Comparison of ENCODE assay signal across 15 cellular contexts in genomic region chr6:139520321-139520768, GRCh38.
A peak's percentile ranks its signal among the peaks of the same experiment; 100 is the strongest.
DNase-seq lines count a peak whose midpoint lies in the region; ATAC-seq and TF ChIP-seq lines count a peak whose summit lies in the region.
"Had no signal": no experiment of that assay in that cellular context is flagged by ENCODE, and none has a peak within 500 bp of the region (broad histone marks: within the 10 kb centered on the region; RNA-seq: fewer than 3 reads in every experiment).

No MANE protein-coding gene starts in this region.

- H3K4me1 ChIP-seq in mammary epithelial cell (ENCODE audit: insufficient read depth, low read length) = peaks cover 27% of the 10 kb centered on the region
- H3K4me1 ChIP-seq: BLaER1 had no signal

- no peaks in the 10 kb centered on the region for H4K20me1 ChIP-seq in mammary epithelial cell (ENCODE audit: insufficient read depth, low read length)
- H4K20me1 ChIP-seq: BLaER1 had no signal

- H3K9me3 ChIP-seq in mammary epithelial cell (replicated peaks; ENCODE audit: insufficient read depth, low read length) = no peaks in the 10 kb centered on the region
- H3K9me3 ChIP-seq: BLaER1, MG63, suprapubic skin had no signal

- no peak overlapping the region for H3K9ac ChIP-seq in mammary epithelial cell (ENCODE audit: insufficient read depth, low read length)
- H3K9ac ChIP-seq: BLaER1 had no signal

- DNase-seq in HCEC 1CT (peak; percentile 30), HT1080 (ENCODE audit: low read depth) (peak; percentile 19), mammary epithelial cell (peak; percentile 87), lung microvascular endothelial cell (ENCODE audit: low read depth in 2 of 2) (peak; percentile 67 to 69), NCI-H748 treated with DMSO at 0.1 percent for 48 hours (lab: John Stamatoyannopoulos, UW) (no peak), sciatic nerve (ENCODE audit: low spot score) (no peak)
- DNase-seq: activated CD8-positive, alpha-beta memory T cell treated with anti-CD3 and anti-CD28 coated beads, Interleukin-2, amount 50 U/mL, for 4 hours; DMS 273 treated with DMSO at 0.1 percent for 48 hours; islet precursor cell; MG63; NCI-H2029 treated with DMSO at 0.1 percent for 48 hours; stimulated activated CD4-positive, alpha-beta T cell treated with anti-CD3 and anti-CD28 coated beads, Interleukin-2, amount 100 ng/mL, for 24 hours had no signal

- peak overlapping the region; percentile 47 for H3K27ac ChIP-seq in mammary epithelial cell (ENCODE audit: insufficient read depth, low read depth, low read length)
- H3K27ac ChIP-seq: BLaER1, suprapubic skin had no signal

- no peak for ATAC-seq in GM21526 (IDR thresholded peaks at IDR 0.05; ENCODE audit: low FRiP score, unreplicated experiment)
- ATAC-seq in sciatic nerve = no peak

- no peaks in the 10 kb centered on the region for H3K27me3 ChIP-seq in mammary epithelial cell (ENCODE audit: insufficient read depth, low read length)
- H3K27me3 ChIP-seq: BLaER1, MG63, suprapubic skin had no signal

- in situ Hi-C loops in mammary epithelial cell (cut with MboI; ENCODE audit: low sequenced_read_pairs in 2 of 2) = no loop called here

- no TSS peak for BruUV-seq in mammary epithelial cell (replicated peaks; lab: Mats Ljungman, UMichigan)

- dilution Hi-C loops in mammary epithelial cell (cut with HindIII; ENCODE audit: low sequenced_read_pairs) = no loop called here

- no peak overlapping the region for H3K4me3 ChIP-seq in mammary epithelial cell (replicated peaks in 1 of 3; ENCODE audit: insufficient read depth in 1 of 3, low read depth in 2 of 3, low read length in 3 of 3)
- H3K4me3 ChIP-seq: BLaER1, MG63, suprapubic skin had no signal

- 66% methylated on average over 3 of the region's 3 CpGs for WGBS in mammary epithelial cell (ENCODE audit: low coverage, missing lambda C conversion rate)

- intact Hi-C loops in mammary epithelial cell (cut with micrococcal nuclease) (loop anchor here (1.0 to 5.0 kb wide), 3 partner anchors 57 to 146 kb away; partner anchors contain the start of gene CITED2), sciatic nerve (cut with DNase I) (no loop called here)

- peak overlapping the region; percentile 24 for H3K4me2 ChIP-seq in mammary epithelial cell (ENCODE audit: insufficient read depth, low read depth, low read length)
- H3K4me2 ChIP-seq: BLaER1 had no signal

- no peak overlapping the region for H2AFZ ChIP-seq in mammary epithelial cell (ENCODE audit: low read depth, low read length)

- no peak for TF ChIP-seq CTCF in mammary epithelial cell (conservative IDR thresholded peaks at IDR 0.05 in 1 of 2, IDR thresholded peaks at IDR 0.05 in 1 of 2; ENCODE audit: extremely low read depth in 1 of 2, insufficient read depth in 1 of 2, low read depth in 1 of 2, low read length in 2 of 2)

- CTCF ChIA-PET in mammary epithelial cell (lab: Charles Lee; ENCODE audit: low non-redundant PET) = no interaction called here

- no peaks in the 10 kb centered on the region for H3K79me2 ChIP-seq in mammary epithelial cell (ENCODE audit: insufficient read depth, low read length)

- H3K36me3 ChIP-seq in mammary epithelial cell (ENCODE audit: insufficient read depth, low read length) = no peaks in the 10 kb centered on the region
- H3K36me3 ChIP-seq: BLaER1, MG63, suprapubic skin had no signal

Comparison
In these comparisons a context has a peak if more than half of its experiments do, and no peak if none do; other contexts are left out.
1. DNase-seq: peak in HCEC 1CT (single experiment), HT1080 (single experiment), mammary epithelial cell (single experiment) and lung microvascular endothelial cell (2 of 2); none in NCI-H748 treated with DMSO at 0.1 percent for 48 hours (single experiment) and sciatic nerve (single experiment).